In the genomic region with DNA sequence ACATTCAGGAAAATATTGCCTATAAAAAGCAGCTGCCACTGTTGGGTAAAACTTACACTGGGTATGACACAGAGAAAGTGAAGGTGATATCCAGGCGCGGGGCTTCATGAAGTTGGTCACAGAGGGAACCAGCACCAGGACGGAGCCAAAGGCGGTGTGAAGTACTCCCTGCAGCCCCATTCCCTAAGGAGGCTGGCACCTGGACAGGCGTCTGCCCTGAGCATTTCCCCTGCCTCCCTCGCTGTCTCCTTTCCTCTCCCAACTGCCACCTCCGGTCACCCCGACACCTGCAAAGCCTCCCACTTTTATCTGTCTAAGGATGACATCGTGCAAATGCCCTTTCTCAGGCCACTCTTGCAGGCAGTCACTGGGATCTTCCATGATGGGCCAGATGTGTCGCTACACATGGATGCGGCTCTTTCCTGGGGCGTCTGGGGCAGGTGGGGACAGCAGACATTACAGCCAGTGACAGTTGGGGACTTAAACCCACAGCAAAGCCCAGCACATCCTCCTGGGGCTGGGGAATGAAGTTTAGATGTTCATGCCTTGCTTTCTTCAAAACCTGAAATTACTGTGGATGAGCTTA, we compare ENCODE assay signal across 20 cellular contexts.
"Had no signal": no experiment of that assay in that cellular context is flagged by ENCODE, and none has a peak within 500 bp of the region (broad histone marks: within the 10 kb centered on the region; RNA-seq: fewer than 3 reads in every experiment).

No MANE protein-coding gene starts in this region.

- H3K36me3 ChIP-seq: esophagus squamous epithelium, gastrocnemius medialis, heart right ventricle, left lung, lower lobe of right lung had no signal

- ATAC-seq: gastrocnemius medialis, heart right ventricle, left cardiac atrium, left lung, left ventricle myocardium superior, lower lobe of right lung, mucosa of descending colon had no signal

- H3K9me3 ChIP-seq: esophagus squamous epithelium, gastrocnemius medialis, lower lobe of right lung, mucosa of descending colon had no signal

- DNase-seq: dermis blood vessel endothelial cell; dorsolateral prefrontal cortex; effector CD4-positive, alpha-beta T cell; effector memory CD4-positive, alpha-beta T cell; esophagus squamous epithelium; foreskin fibroblast; foreskin melanocyte; gastrocnemius medialis; glutamatergic neuron; head of caudate nucleus; heart right ventricle; hippocampal formation; left cardiac atrium; left ventricle myocardium superior; lower lobe of right lung; mesenchymal stem cell; mucosa of descending colon; naive B cell had no signal

- H3K4me1 ChIP-seq: esophagus squamous epithelium, gastrocnemius medialis, heart right ventricle, left lung, lower lobe of right lung had no signal

- H3K27ac ChIP-seq: coronary artery, dorsolateral prefrontal cortex, esophagus squamous epithelium, gastrocnemius medialis, heart right ventricle, left lung, lower lobe of right lung had no signal

- H3K4me3 ChIP-seq: coronary artery, dorsolateral prefrontal cortex, esophagus squamous epithelium, gastrocnemius medialis, heart right ventricle, left lung, lower lobe of right lung, mucosa of descending colon had no signal

- H3K27me3 ChIP-seq: gastrocnemius medialis had no signal
